In genomic region chr2:108623616-108624015, GRCh38 we compare ENCODE assay signal across 14 cellular contexts.
DNase-seq lines count a peak whose midpoint lies in the region; ATAC-seq and TF ChIP-seq lines count a peak whose summit lies in the region.
"Had no signal": no experiment of that assay in that cellular context is flagged by ENCODE, and none has a peak within 500 bp of the region (broad histone marks: within the 10 kb centered on the region; RNA-seq: fewer than 3 reads in every experiment).

No MANE protein-coding gene starts in this region.

- H3K4me2 ChIP-seq in DOHH2 (ENCODE audit: low read length): peak overlapping the region; percentile 42

- ATAC-seq in CD4-positive, alpha-beta T cell (ENCODE audit: poor library complexity): no peak
- no peak for ATAC-seq in stimulated activated memory B cell treated with anti-CD40 and anti-IgM and Interleukin-4, amounts not matched to agents 10 μg/mL and 1 μg/mL and 100 μg/mL, for 72 hours
- ATAC-seq: stimulated activated naive CD8-positive, alpha-beta T cell treated with anti-CD3 and anti-CD28 coated beads, Interleukin-15, Interleukin-2, amounts not matched to agents 100 U/mL and 50 U/mL, for 24 hours had no signal

- POLR2A ChIA-PET in CD4-positive, alpha-beta T cell (lab: Charles Lee): interaction anchor here (1.7 to 2.0 kb wide), 3 partner anchors 10 to 13 kb away, joined by 4 to 9 read pairs (median 8); no protein-coding TSS in a partner anchor

- H3K79me2 ChIP-seq in DOHH2 (ENCODE audit: control insufficient read depth, low read length): peaks cover 82% of the 10 kb centered on the region

- H3K9me2 ChIP-seq in DOHH2 (replicated peaks; ENCODE audit: control insufficient read depth, low read length): no peaks in the 10 kb centered on the region

- no peak for DNase-seq in CD4-positive, alpha-beta T cell
- DNase-seq in ascending aorta (ENCODE audit: low spot score in 2 of 2) (no peak), iris pigment epithelial cell (ENCODE audit: low read depth) (peak; percentile 59), cortex of kidney (lab: John Stamatoyannopoulos, UW) (no peak)
- no peak for DNase-seq in stimulated activated CD4-positive, alpha-beta T cell treated with anti-CD3 and anti-CD28 coated beads, Interleukin-4, amount 100 ng/mL, for 24 hours
- DNase-seq: foreskin melanocyte; NCI-H1092; NCI-H446; retina; stimulated activated naive CD8-positive, alpha-beta T cell treated with anti-CD3 and anti-CD28 coated beads, Interleukin-15, Interleukin-2, amounts not matched to agents 100 U/mL and 50 U/mL, for 24 hours had no signal

- no peaks in the 10 kb centered on the region for H3K27me3 Mint-ChIP-seq in CD4-positive, alpha-beta T cell
- H3K27me3 Mint-ChIP-seq in stimulated activated memory B cell treated with anti-CD40 and anti-IgM and Interleukin-4, amounts not matched to agents 10 μg/mL and 1 μg/mL and 100 μg/mL, for 72 hours: no peaks in the 10 kb centered on the region
- H3K27me3 Mint-ChIP-seq: dendritic cell treated with granulocyte-macrophage colony-stimulating factor and Interleukin-4, amounts not matched to agents 40 ng/mL and 50 ng/mL, for 4 days had no signal

- peaks cover 89% of the 10 kb centered on the region for H3K4me1 Mint-ChIP-seq in CD4-positive, alpha-beta T cell (ENCODE audit: low read depth)
- H3K4me1 Mint-ChIP-seq in stimulated activated memory B cell treated with anti-CD40 and anti-IgM and Interleukin-4, amounts not matched to agents 10 μg/mL and 1 μg/mL and 100 μg/mL, for 72 hours: peaks cover 41% of the 10 kb centered on the region

- intact Hi-C loops in CD4-positive, alpha-beta T cell (cut with DNase I, micrococcal nuclease): no loop called here
- intact Hi-C loops in ascending aorta (cut with DNase I): no loop called here

- H3K4me3 ChIP-seq in DOHH2 (ENCODE audit: low read length): no peak overlapping the region
- no peak overlapping the region for H3K4me3 ChIP-seq in ascending aorta

- no peak for TF ChIP-seq CTCF in CD4-positive, alpha-beta T cell (IDR thresholded peaks at IDR 0.05)
- no peak for TF ChIP-seq CTCF in DOHH2 (IDR thresholded peaks at IDR 0.05; ENCODE audit: low read depth, low read length, poor library complexity, severe bottlenecking)
- TF ChIP-seq CTCF in ascending aorta (IDR thresholded peaks at IDR 0.05): no peak

- no peaks in the 10 kb centered on the region for H3K9me3 Mint-ChIP-seq in CD4-positive, alpha-beta T cell
- H3K9me3 Mint-ChIP-seq in stimulated activated memory B cell treated with anti-CD40 and anti-IgM and Interleukin-4, amounts not matched to agents 10 μg/mL and 1 μg/mL and 100 μg/mL, for 72 hours: no peaks in the 10 kb centered on the region
- H3K9me3 Mint-ChIP-seq: dendritic cell treated with granulocyte-macrophage colony-stimulating factor and Interleukin-4, amounts not matched to agents 40 ng/mL and 50 ng/mL, for 4 days had no signal

- H3K4me1 ChIP-seq in DOHH2 (ENCODE audit: control insufficient read depth, low read length) (peaks cover 93% of the 10 kb centered on the region), ascending aorta (peaks cover 0 to 34% of the 10 kb centered on the region in 2 donors)

- no peaks in the 10 kb centered on the region for H4K20me1 ChIP-seq in DOHH2 (ENCODE audit: control insufficient read depth, insufficient read depth, low read depth, low read length)

- no peaks in the 10 kb centered on the region for H3K27me3 ChIP-seq in CD4-positive, alpha-beta T cell (ENCODE audit: control insufficient read depth, insufficient read depth, low read length)
- no peaks in the 10 kb centered on the region for H3K27me3 ChIP-seq in DOHH2 (ENCODE audit: control insufficient read depth, low read length)
- no peaks in the 10 kb centered on the region for H3K27me3 ChIP-seq in ascending aorta

- H3K27ac Mint-ChIP-seq in CD4-positive, alpha-beta T cell: peak overlapping the region; percentile 90
- no peak overlapping the region for H3K27ac Mint-ChIP-seq in stimulated activated memory B cell treated with anti-CD40 and anti-IgM and Interleukin-4, amounts not matched to agents 10 μg/mL and 1 μg/mL and 100 μg/mL, for 72 hours
- H3K27ac Mint-ChIP-seq: dendritic cell treated with granulocyte-macrophage colony-stimulating factor and Interleukin-4, amounts not matched to agents 40 ng/mL and 50 ng/mL, for 4 days had no signal

- CTCF ChIA-PET in CD4-positive, alpha-beta T cell (lab: Charles Lee): interaction anchor here (1.6 to 21.0 kb wide), 3 partner anchors 8 to 11 kb away, joined by 4 to 309 read pairs (median 6); no protein-coding TSS in a partner anchor

- H3F3A ChIP-seq in DOHH2 (ENCODE audit: control insufficient read depth, insufficient read depth): peaks cover 20% of the 10 kb centered on the region

- no peaks in the 10 kb centered on the region for H3K9me3 ChIP-seq in CD4-positive, alpha-beta T cell (ENCODE audit: control insufficient read depth, low read length)
- H3K9me3 ChIP-seq in DOHH2 (ENCODE audit: control insufficient read depth, insufficient read depth, low read length): no peaks in the 10 kb centered on the region
- no peaks in the 10 kb centered on the region for H3K9me3 ChIP-seq in ascending aorta

- H3K36me3 Mint-ChIP-seq in CD4-positive, alpha-beta T cell (ENCODE audit: low read depth): peaks cover 6% of the 10 kb centered on the region
- peaks cover 6% of the 10 kb centered on the region for H3K36me3 Mint-ChIP-seq in stimulated activated memory B cell treated with anti-CD40 and anti-IgM and Interleukin-4, amounts not matched to agents 10 μg/mL and 1 μg/mL and 100 μg/mL, for 72 hours

- H3K4me3 Mint-ChIP-seq in CD4-positive, alpha-beta T cell: peak overlapping the region; percentile 85
- H3K4me3 Mint-ChIP-seq in stimulated activated memory B cell treated with anti-CD40 and anti-IgM and Interleukin-4, amounts not matched to agents 10 μg/mL and 1 μg/mL and 100 μg/mL, for 72 hours: no peak overlapping the region
- H3K4me3 Mint-ChIP-seq: dendritic cell treated with granulocyte-macrophage colony-stimulating factor and Interleukin-4, amounts not matched to agents 40 ng/mL and 50 ng/mL, for 4 days had no signal

- H3K27ac ChIP-seq in CD4-positive, alpha-beta T cell (ENCODE audit: low read depth, low read length): peak overlapping the region; percentile 29
- H3K27ac ChIP-seq in DOHH2 (ENCODE audit: low read depth, low read length): no peak overlapping the region
- peak overlapping the region; percentile 9 to 54 for H3K27ac ChIP-seq in ascending aorta
- H3K27ac ChIP-seq: C4-2B had no signal

- H3K36me3 ChIP-seq in DOHH2 (ENCODE audit: control insufficient read depth, low read length) (no peaks in the 10 kb centered on the region), ascending aorta (no peaks in the 10 kb centered on the region)
